In the genomic region with DNA sequence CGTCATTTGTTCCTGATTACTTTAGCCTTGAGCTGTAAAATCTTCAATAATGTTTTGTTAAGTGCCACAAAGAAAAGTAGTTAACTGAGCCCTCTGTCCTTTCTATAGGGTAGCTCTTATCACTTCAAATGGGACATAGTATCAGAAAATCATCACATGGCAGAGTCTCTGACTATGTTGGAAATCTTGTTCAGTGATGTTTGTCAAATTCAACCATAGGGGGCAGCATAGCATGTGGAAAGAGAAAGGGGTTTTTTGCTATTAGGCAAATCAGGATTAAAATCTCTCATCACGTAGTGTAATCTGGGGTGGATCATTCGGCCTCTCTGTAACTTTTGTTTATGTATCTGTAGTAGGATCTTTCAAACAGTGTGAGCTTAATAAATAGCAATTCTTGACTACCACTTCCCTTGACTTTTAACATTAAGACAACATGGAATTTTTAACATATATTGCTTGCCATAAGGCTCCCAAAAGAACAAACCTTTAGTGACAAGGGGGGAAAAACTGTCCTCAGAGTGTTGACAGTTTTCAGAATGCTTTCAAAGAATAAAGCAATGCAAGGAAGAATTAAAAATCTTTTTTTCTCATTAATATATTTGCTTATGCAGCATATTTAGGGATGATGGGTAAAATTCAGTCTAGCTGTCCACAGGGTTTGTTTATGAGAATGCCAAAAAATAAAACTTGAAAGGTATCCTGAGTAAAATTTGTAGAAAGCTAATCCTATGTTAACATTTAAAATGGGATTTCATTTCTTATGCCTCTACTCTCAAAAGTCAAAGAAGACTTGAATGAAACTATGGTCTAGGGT, we compare ENCODE assay signal across 8 cellular contexts.
A peak's percentile ranks its signal among the peaks of the same experiment; 100 is the strongest.
DNase-seq lines count a peak whose midpoint lies in the region; ATAC-seq and TF ChIP-seq lines count a peak whose summit lies in the region.

No MANE protein-coding gene starts in this region.

- H3K4me3 Mint-ChIP-seq in CD4-positive, alpha-beta T cell = no peak overlapping the region
- H3K4me3 Mint-ChIP-seq in central memory CD8-positive, alpha-beta T cell = no peak overlapping the region

- POLR2A ChIA-PET in CD4-positive, alpha-beta T cell (lab: Charles Lee) = interaction anchor here (0.7 kb wide), 1 partner anchor 30 kb away, joined by 3 read pairs; no protein-coding TSS in a partner anchor

- TF ChIP-seq CTCF in CD4-positive, alpha-beta T cell (IDR thresholded peaks at IDR 0.05) = peak; percentile 64
- TF ChIP-seq CTCF in GM12875 (IDR thresholded peaks at IDR 0.05; ENCODE audit: borderline replicate concordance, insufficient read depth, low read depth, low read length) = peak; percentile 47; the same call in 1 of the 2 replicates

- H3K27me3 Mint-ChIP-seq in CD4-positive, alpha-beta T cell = no peaks in the 10 kb centered on the region
- H3K27me3 Mint-ChIP-seq in central memory CD8-positive, alpha-beta T cell = no peaks in the 10 kb centered on the region

- ATAC-seq in CD4-positive, alpha-beta T cell (ENCODE audit: poor library complexity) = peak; percentile 46
- ATAC-seq in central memory CD8-positive, alpha-beta T cell (replicated peaks; ENCODE audit: extremely low read depth, poor library complexity, severe bottlenecking) = peak; percentile 36
- ATAC-seq in HG02970 (IDR thresholded peaks at IDR 0.05; ENCODE audit: low FRiP score, unreplicated experiment) (no peak), HG02642 (IDR thresholded peaks at IDR 0.05; ENCODE audit: poor library complexity, unreplicated experiment) (no peak)

- DNase-seq in CD4-positive, alpha-beta T cell = no peak
- DNase-seq in NCI-H526 treated with DMSO at 0.1 percent for 48 hours (lab: John Stamatoyannopoulos, UW) (peak; percentile 16), medulla oblongata (ENCODE audit: extremely low spot score) (peak; percentile 42), ureter (ENCODE audit: low spot score) (no peak)
- no peak for DNase-seq in central memory CD8-positive, alpha-beta T cell (ENCODE audit: low spot score in 2 of 2)

- no peak overlapping the region for H3K27ac Mint-ChIP-seq in CD4-positive, alpha-beta T cell
- H3K27ac Mint-ChIP-seq in central memory CD8-positive, alpha-beta T cell (ENCODE audit: low read depth) = no peak overlapping the region

- H3K4me1 Mint-ChIP-seq in CD4-positive, alpha-beta T cell (ENCODE audit: low read depth) = peaks cover 26% of the 10 kb centered on the region
- H3K4me1 Mint-ChIP-seq in central memory CD8-positive, alpha-beta T cell = peaks cover 10% of the 10 kb centered on the region

- intact Hi-C loops in CD4-positive, alpha-beta T cell (cut with DNase I, micrococcal nuclease) = loop anchor here in 1 of 2 experiments (5.0 to 10.0 kb wide), 3 partner anchors 234 to 676 kb away; no protein-coding TSS in a partner anchor

- peaks cover 35% of the 10 kb centered on the region for H3K36me3 Mint-ChIP-seq in CD4-positive, alpha-beta T cell (ENCODE audit: low read depth)
- H3K36me3 Mint-ChIP-seq in central memory CD8-positive, alpha-beta T cell (ENCODE audit: insufficient read depth) = peaks cover 9% of the 10 kb centered on the region

- no peak overlapping the region for H3K4me3 ChIP-seq in GM12875 (ENCODE audit: low read depth, low read length)

- H3K27me3 ChIP-seq in CD4-positive, alpha-beta T cell (ENCODE audit: control insufficient read depth, insufficient read depth, low read length) = no peaks in the 10 kb centered on the region

- H3K9me3 ChIP-seq in CD4-positive, alpha-beta T cell (ENCODE audit: control insufficient read depth, low read length) = no peaks in the 10 kb centered on the region

- H3K27ac ChIP-seq in CD4-positive, alpha-beta T cell (ENCODE audit: low read depth, low read length) = no peak overlapping the region

- no peaks in the 10 kb centered on the region for H3K9me3 Mint-ChIP-seq in CD4-positive, alpha-beta T cell
- H3K9me3 Mint-ChIP-seq in central memory CD8-positive, alpha-beta T cell = no peaks in the 10 kb centered on the region

- CTCF ChIA-PET in CD4-positive, alpha-beta T cell (lab: Charles Lee) = interaction anchor here (0.6 to 1.6 kb wide), 5 partner anchors 14 to 326 kb away, joined by 3 to 8 read pairs (median 4); no protein-coding TSS in a partner anchor

Comparison
In these comparisons a context has a peak if more than half of its experiments do, and no peak if none do; other contexts are left out.
1. ATAC-seq: peak in CD4-positive, alpha-beta T cell (single experiment) and central memory CD8-positive, alpha-beta T cell (single experiment); none in HG02970 (single experiment) and HG02642 (single experiment).
2. DNase-seq: peak in NCI-H526 treated with DMSO at 0.1 percent for 48 hours (single experiment) and medulla oblongata (single experiment); none in CD4-positive, alpha-beta T cell (0 of 10), central memory CD8-positive, alpha-beta T cell (0 of 2) and ureter (single experiment).